In genomic region chr15:66007663-66008262, GRCh38 we compare ENCODE assay signal across 13 cellular contexts.
DNase-seq lines count a peak whose midpoint lies in the region; ATAC-seq and TF ChIP-seq lines count a peak whose summit lies in the region.
"Had no signal": no experiment of that assay in that cellular context is flagged by ENCODE, and none has a peak within 500 bp of the region (broad histone marks: within the 10 kb centered on the region; RNA-seq: fewer than 3 reads in every experiment).

No MANE protein-coding gene starts in this region.

- peak; percentile 20; the same call in 1 of the 2 replicates for TF ChIP-seq RAD21 in Ishikawa (IDR thresholded peaks at IDR 0.05; ENCODE audit: low read depth)

- no peak for TF ChIP-seq EP300 in Ishikawa (IDR thresholded peaks at IDR 0.05; ENCODE audit: borderline replicate concordance)

- no peak for TF ChIP-seq CTCF in WTC11 (IDR thresholded peaks at IDR 0.05)

- POLR2A ChIA-PET in WTC11 (lab: Charles Lee) = no interaction called here

- ATAC-seq in WTC11 (peak; percentile 70; the same call in 1 of the 2 replicates), HG02852 (IDR thresholded peaks at IDR 0.05; ENCODE audit: unreplicated experiment) (no peak)
- ATAC-seq: naive thymus-derived CD4-positive, alpha-beta T cell had no signal

- H3K36me3 Mint-ChIP-seq in WTC11 = no peaks in the 10 kb centered on the region

- no peak overlapping the region for H3K27ac Mint-ChIP-seq in WTC11
- H3K27ac Mint-ChIP-seq: activated T-helper 1 cell treated with anti-CD3 and anti-CD28 coated beads, Interleukin-12 subunit alpha, Interleukin-12 subunit beta, Interleukin-2, Interleukin-4 antibody, amounts not matched to agents 30 ng/mL and 10 ng/mL and 1 ng/mL, durations not matched to agents 14 hours and 24 hours and 36 hours had no signal

- DNase-seq in stimulated activated CD4-positive, alpha-beta T cell treated with anti-CD3 and anti-CD28 coated beads, Interleukin-15, amount 100 ng/mL, for 24 hours = peak; percentile 30
- no peak for DNase-seq in stimulated activated CD4-positive, alpha-beta T cell treated with anti-CD3 and anti-CD28 coated beads, Interleukin-4, amount 100 ng/mL, for 1 hour
- DNase-seq in WTC11 (ENCODE audit: low spot score) (peak; percentile 55), HuH-7.5 (ENCODE audit: low spot score) (no peak), cerebellum (ENCODE audit: low spot score) (no peak)
- DNase-seq: activated CD4-positive, CD25-positive, alpha-beta regulatory T cell; cortex of kidney; esophagus squamous epithelium; naive thymus-derived CD4-positive, alpha-beta T cell; SW 1271 had no signal

- no peaks in the 10 kb centered on the region; the same call in 1 of the 2 replicates for H3K27me3 Mint-ChIP-seq in WTC11 (ENCODE audit: low read depth)

- CTCF ChIA-PET in WTC11 (lab: Charles Lee) = interaction anchor here (0.5 to 2.6 kb wide), 11 partner anchors 16 to 284 kb away, joined by 3 to 8 read pairs (median 3); no protein-coding TSS in a partner anchor

- no peaks in the 10 kb centered on the region for H3K9me3 Mint-ChIP-seq in WTC11
- H3K9me3 Mint-ChIP-seq: activated T-helper 1 cell treated with anti-CD3 and anti-CD28 coated beads, Interleukin-12 subunit alpha, Interleukin-12 subunit beta, Interleukin-2, Interleukin-4 antibody, amounts not matched to agents 30 ng/mL and 10 ng/mL and 1 ng/mL, durations not matched to agents 14 hours and 24 hours and 36 hours had no signal

- no peak overlapping the region for H3K4me3 Mint-ChIP-seq in WTC11
- H3K4me3 Mint-ChIP-seq: activated T-helper 1 cell treated with anti-CD3 and anti-CD28 coated beads, Interleukin-12 subunit alpha, Interleukin-12 subunit beta, Interleukin-2, Interleukin-4 antibody, amounts not matched to agents 30 ng/mL and 10 ng/mL and 1 ng/mL, durations not matched to agents 14 hours and 24 hours and 36 hours; naive thymus-derived CD4-positive, alpha-beta T cell had no signal

- H3K4me1 Mint-ChIP-seq in WTC11 = peaks cover 3% of the 10 kb centered on the region; the same call in 1 of the 2 replicates

TF ChIP-seq in Ishikawa, 13 proteins besides CTCF, POLR2A, EP300 and RAD21:
- TF ChIP-seq REST (IDR thresholded peaks at IDR 0.05; ENCODE audit: low read depth) (no peak), TCF12 (IDR thresholded peaks at IDR 0.05; ENCODE audit: low read depth) (no peak), TAF1 (IDR thresholded peaks at IDR 0.05; ENCODE audit: low read depth) (no peak), EGR1 (IDR thresholded peaks at IDR 0.05) (no peak), MAX (IDR thresholded peaks at IDR 0.05) (no peak), CEBPB (IDR thresholded peaks at IDR 0.05) (no peak), USF1 (IDR thresholded peaks at IDR 0.05) (no peak)

TF ChIP-seq in WTC11, 78 proteins besides CTCF, POLR2A, EP300 and RAD21:
- no peak for TF ChIP-seq NFYB (CRISPR knock-in tag; conservative IDR thresholded peaks at IDR 0.05; ENCODE audit: low read depth)
- TF ChIP-seq SMAD3 (CRISPR knock-in tag; IDR thresholded peaks at IDR 0.05; ENCODE audit: borderline replicate concordance) = 0 out of 2 replicates have a peak, but pooled peaks have one; percentile 22
- no peak for TF ChIP-seq GRHL2 (CRISPR knock-in tag; IDR thresholded peaks at IDR 0.05; ENCODE audit: insufficient replicate concordance, severe bottlenecking)
- TF ChIP-seq ELF4 (CRISPR knock-in tag; IDR thresholded peaks at IDR 0.05; ENCODE audit: low read depth) = no peak
- no peak for TF ChIP-seq SP1 (CRISPR knock-in tag; conservative IDR thresholded peaks at IDR 0.05)
- no peak for TF ChIP-seq RELA (CRISPR knock-in tag; IDR thresholded peaks at IDR 0.05; ENCODE audit: borderline replicate concordance)
- TF ChIP-seq NR2C2 (CRISPR knock-in tag; IDR thresholded peaks at IDR 0.05) = no peak

Comparison
In these comparisons a context has a peak if more than half of its experiments do, and no peak if none do; other contexts are left out.
1. DNase-seq: peak in stimulated activated CD4-positive, alpha-beta T cell treated with anti-CD3 and anti-CD28 coated beads, Interleukin-15, amount 100 ng/mL, for 24 hours (single experiment) and WTC11 (single experiment); none in stimulated activated CD4-positive, alpha-beta T cell treated with anti-CD3 and anti-CD28 coated beads, Interleukin-4, amount 100 ng/mL, for 1 hour (single experiment), HuH-7.5 (single experiment) and cerebellum (single experiment).